Comparison of ENCODE assay signal across 33 cellular contexts in genomic region chr12:56929780-56930179, GRCh38. TPM values are rescaled to one million over a fixed set of nuclear protein-coding genes. Genes with fewer than 3 reads are reported as not detected.
"Had no signal": no experiment of that assay in that cellular context is flagged by ENCODE, and none has a peak within 500 bp of the region (broad histone marks: within the 10 kb centered on the region; RNA-seq: fewer than 3 reads in every experiment).

No MANE protein-coding gene starts in this region.

- H3K4me3 ChIP-seq: SJCRH30, SK-N-MC had no signal

- H3K4me3 Mint-ChIP-seq: activated CD4-positive, alpha-beta memory T cell treated with anti-CD3 and anti-CD28 coated beads, Interleukin-2, amount 10 ng/mL, durations not matched to agents 7 days and 5 days; activated CD8-positive, alpha-beta memory T cell treated with anti-CD3 and anti-CD28 coated beads, Interleukin-2, amount 10 ng/mL, durations not matched to agents 7 days and 5 days; activated naive CD4-positive, alpha-beta T cell treated with anti-CD3 and anti-CD28 coated beads, Interleukin-2, amount 10 ng/mL, durations not matched to agents 7 days and 5 days; activated naive CD8-positive, alpha-beta T cell; activated naive CD8-positive, alpha-beta T cell treated with anti-CD3 and anti-CD28 coated beads, Interleukin-2, amount 50 U/mL, for 24 hours; brain had no signal

- H3K4me1 Mint-ChIP-seq: activated CD4-positive, alpha-beta memory T cell treated with anti-CD3 and anti-CD28 coated beads, Interleukin-2, amount 10 ng/mL, durations not matched to agents 7 days and 5 days; activated CD8-positive, alpha-beta memory T cell treated with anti-CD3 and anti-CD28 coated beads, Interleukin-2, amount 10 ng/mL, durations not matched to agents 7 days and 5 days; activated naive CD4-positive, alpha-beta T cell treated with anti-CD3 and anti-CD28 coated beads, Interleukin-2, amount 10 ng/mL, durations not matched to agents 7 days and 5 days had no signal

- H3K27ac Mint-ChIP-seq: activated CD4-positive, alpha-beta memory T cell treated with anti-CD3 and anti-CD28 coated beads, Interleukin-2, amount 10 ng/mL, durations not matched to agents 7 days and 5 days; activated CD8-positive, alpha-beta memory T cell treated with anti-CD3 and anti-CD28 coated beads, Interleukin-2, amount 10 ng/mL, durations not matched to agents 7 days and 5 days; activated naive CD4-positive, alpha-beta T cell treated with anti-CD3 and anti-CD28 coated beads, Interleukin-2, amount 10 ng/mL, durations not matched to agents 7 days and 5 days; activated naive CD8-positive, alpha-beta T cell treated with anti-CD3 and anti-CD28 coated beads, Interleukin-2, amount 50 U/mL, for 24 hours; brain had no signal

- H3K36me3 ChIP-seq: SJCRH30, WERI-Rb-1 had no signal

- H3K36me3 Mint-ChIP-seq: activated CD8-positive, alpha-beta memory T cell treated with anti-CD3 and anti-CD28 coated beads, Interleukin-2, amount 10 ng/mL, durations not matched to agents 7 days and 5 days; activated naive CD4-positive, alpha-beta T cell treated with anti-CD3 and anti-CD28 coated beads, Interleukin-2, amount 10 ng/mL, durations not matched to agents 7 days and 5 days; activated naive CD8-positive, alpha-beta T cell; brain had no signal

- H3K9me3 ChIP-seq: SJCRH30 had no signal

- H3K9me3 Mint-ChIP-seq: activated CD4-positive, alpha-beta memory T cell treated with anti-CD3 and anti-CD28 coated beads, Interleukin-2, amount 10 ng/mL, durations not matched to agents 7 days and 5 days; activated naive CD4-positive, alpha-beta T cell treated with anti-CD3 and anti-CD28 coated beads, Interleukin-2, amount 10 ng/mL, durations not matched to agents 7 days and 5 days; activated naive CD8-positive, alpha-beta T cell treated with anti-CD3 and anti-CD28 coated beads, Interleukin-2, amount 50 U/mL, for 24 hours had no signal

- H3K27me3 ChIP-seq: SJCRH30 had no signal

- DNase-seq: activated CD4-positive, alpha-beta memory T cell treated with anti-CD3 and anti-CD28 coated beads, Interleukin-2, amount 10 ng/mL, durations not matched to agents 7 days and 5 days; activated CD4-positive, alpha-beta T cell treated with anti-CD3 and anti-CD28 coated beads for 1 hour; activated CD4-positive, alpha-beta T cell treated with anti-CD3 and anti-CD28 coated beads for 48 hours; activated CD4-positive, CD25-positive, alpha-beta regulatory T cell; activated CD8-positive, alpha-beta memory T cell treated with anti-CD3 and anti-CD28 coated beads for 24 hours; activated CD8-positive, alpha-beta memory T cell treated with anti-CD3 and anti-CD28 coated beads, Interleukin-2, amount 10 ng/mL, durations not matched to agents 7 days and 5 days; activated CD8-positive, alpha-beta memory T cell treated with anti-CD3 and anti-CD28 coated beads, Interleukin-2, amount 50 U/mL, for 48 hours; activated effector memory CD4-positive, alpha-beta T cell treated with Interleukin-2 at 50 U/mL for 16 hours; activated naive CD4-positive, alpha-beta T cell treated with anti-CD3 and anti-CD28 coated beads, Interleukin-2, amount 10 ng/mL, durations not matched to agents 7 days and 5 days; activated naive CD8-positive, alpha-beta T cell treated with anti-CD3 and anti-CD28 coated beads, Interleukin-2, amount 50 U/mL, for 24 hours; activated T-cell treated with anti-CD3 and anti-CD28 coated beads, Interleukin-2, amount 50 U/mL, for 48 hours; anterior cingulate cortex; NCI-H1092 treated with DMSO at 0.1 percent for 48 hours; NCI-H1417 treated with DMSO at 0.1 percent for 48 hours; NCI-H1694; NCI-H1930; NCI-H2081 treated with DMSO at 0.1 percent for 48 hours; NCI-H226; NCI-H524 treated with DMSO at 0.1 percent for 48 hours; SHP77; SJCRH30; T1000; WERI-Rb-1 had no signal

- ATAC-seq: activated CD8-positive, alpha-beta memory T cell treated with anti-CD3 and anti-CD28 coated beads, Interleukin-2, amount 10 ng/mL, durations not matched to agents 7 days and 5 days; activated naive CD8-positive, alpha-beta T cell treated with anti-CD3 and anti-CD28 coated beads, Interleukin-2, amount 50 U/mL, for 24 hours; Panc1 had no signal

- H3K27ac ChIP-seq: SJCRH30, SK-N-MC, WERI-Rb-1 had no signal

- FAIRE-seq: bronchial epithelial cell had no signal

RNA-seq across cellular contexts. Expression of gene SDR9C7, which starts 4.4 kb away (rescaled TPM):
- total RNA-seq: activated CD4-positive, alpha-beta memory T cell treated with anti-CD3 and anti-CD28 coated beads, Interleukin-2, amount 10 ng/mL, durations not matched to agents 7 days and 5 days; activated CD8-positive, alpha-beta memory T cell treated with anti-CD3 and anti-CD28 coated beads, Interleukin-2, amount 10 ng/mL, durations not matched to agents 7 days and 5 days; M059J; NCI-H460; RPMI7951; SJCRH30; T-helper 1 cell treated with Interleukin-12 subunit alpha and Interleukin-12 subunit beta and Interleukin-4 antibody, amounts not matched to agents 30 ng/mL and 1 ng/mL, for 36 hours; T-helper 2 cell treated with Interferon-gamma antibody and Interleukin-4, amounts not matched to agents 100 ng/mL and 5 ng/mL, for 36 hours had no signal

RNA-seq across cellular contexts. Expression of gene RDH16, which starts 27.6 kb away (rescaled TPM):
- total RNA-seq: M059J, RPMI7951 had no signal
